ENCODE assay signal across 1 cellular context in the genomic region with DNA sequence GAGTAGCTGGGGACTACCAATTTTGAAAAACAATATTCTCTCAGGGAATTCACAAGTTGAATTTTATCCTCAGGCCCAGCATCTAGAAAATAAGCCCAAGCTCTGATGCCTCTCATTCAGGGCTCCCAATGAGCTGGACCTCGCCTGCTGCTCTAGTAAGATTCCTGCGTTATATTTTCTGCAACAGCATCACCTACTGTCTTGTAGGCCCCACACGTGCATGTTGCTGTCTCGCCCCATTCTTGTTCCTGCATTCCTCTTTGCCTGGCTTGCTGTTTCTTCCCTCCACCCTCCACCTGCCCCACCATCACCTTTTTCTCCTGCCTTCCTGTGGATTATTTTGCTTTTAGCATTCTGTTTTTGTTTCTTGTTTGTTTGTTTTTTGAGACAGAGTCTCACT.
TF ChIP-seq lines count a peak whose summit lies in the region.

No MANE protein-coding gene starts in this region.

TF ChIP-seq in SK-N-SH treated with all-trans-retinoic acid at 6 μM for 48 hours, 23 proteins besides CTCF, POLR2A, EP300 and RAD21 (continued from another document):
- TF ChIP-seq, protein P1, sequence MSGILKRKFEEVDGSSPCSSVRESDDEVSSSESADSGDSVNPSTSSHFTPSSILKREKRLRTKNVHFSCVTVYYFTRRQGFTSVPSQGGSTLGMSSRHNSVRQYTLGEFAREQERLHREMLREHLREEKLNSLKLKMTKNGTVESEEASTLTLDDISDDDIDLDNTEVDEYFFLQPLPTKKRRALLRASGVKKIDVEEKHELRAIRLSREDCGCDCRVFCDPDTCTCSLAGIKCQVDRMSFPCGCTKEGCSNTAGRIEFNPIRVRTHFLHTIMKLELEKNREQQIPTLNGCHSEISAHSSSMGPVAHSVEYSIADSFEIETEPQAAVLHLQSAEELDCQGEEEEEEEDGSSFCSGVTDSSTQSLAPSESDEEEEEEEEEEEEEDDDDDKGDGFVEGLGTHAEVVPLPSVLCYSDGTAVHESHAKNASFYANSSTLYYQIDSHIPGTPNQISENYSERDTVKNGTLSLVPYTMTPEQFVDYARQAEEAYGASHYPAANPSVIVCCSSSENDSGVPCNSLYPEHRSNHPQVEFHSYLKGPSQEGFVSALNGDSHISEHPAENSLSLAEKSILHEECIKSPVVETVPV (CRISPR knock-in tag; IDR thresholded peaks at IDR 0.05) = no peak
- TF ChIP-seq ZFP3 (CRISPR knock-in tag; IDR thresholded peaks at IDR 0.05) (no peak), OSR1 (CRISPR knock-in tag; IDR thresholded peaks at IDR 0.05) (no peak), ISL1 (CRISPR knock-in tag; IDR thresholded peaks at IDR 0.05) (no peak)
TF ChIP-seq in SK-N-SH treated with all-trans-retinoic acid at 6 μM for 48 hours: peak in this region for 0.
